ENCODE assay signal across 16 cellular contexts in genomic region chr2:122663737-122664136, GRCh38.
"Had no signal": no experiment of that assay in that cellular context is flagged by ENCODE, and none has a peak within 500 bp of the region (broad histone marks: within the 10 kb centered on the region; RNA-seq: fewer than 3 reads in every experiment).

No MANE protein-coding gene starts in this region.

- ATAC-seq: foreskin keratinocyte; left colon; left ventricle myocardium superior; right cardiac atrium; stimulated activated naive CD8-positive, alpha-beta T cell treated with anti-CD3 and anti-CD28 coated beads, Interleukin-15, Interleukin-2, amounts not matched to agents 100 U/mL and 50 U/mL, for 24 hours had no signal

- H3K9me3 Mint-ChIP-seq: nephron, type B pancreatic cell had no signal

- H3K27ac Mint-ChIP-seq: nephron, type B pancreatic cell had no signal

- H3K4me3 Mint-ChIP-seq: nephron, type B pancreatic cell had no signal

- H3K36me3 Mint-ChIP-seq: type B pancreatic cell had no signal

- DNase-seq: colonic mucosa; dermis blood vessel endothelial cell; erythroblast; foreskin keratinocyte; left colon; left ventricle myocardium superior; mesenchymal stem cell; midbrain; posterior cingulate gyrus; right cardiac atrium; small intestine; stimulated activated CD4-positive, alpha-beta T cell treated with anti-CD3 and anti-CD28 coated beads, Interleukin-12 subunit alpha, Interleukin-12 subunit beta, amount 100 ng/mL, for 4 hours; stimulated activated naive CD8-positive, alpha-beta T cell treated with anti-CD3 and anti-CD28 coated beads, Interleukin-15, Interleukin-2, amounts not matched to agents 100 U/mL and 50 U/mL, for 24 hours; thyroid gland had no signal
